In the genomic region with DNA sequence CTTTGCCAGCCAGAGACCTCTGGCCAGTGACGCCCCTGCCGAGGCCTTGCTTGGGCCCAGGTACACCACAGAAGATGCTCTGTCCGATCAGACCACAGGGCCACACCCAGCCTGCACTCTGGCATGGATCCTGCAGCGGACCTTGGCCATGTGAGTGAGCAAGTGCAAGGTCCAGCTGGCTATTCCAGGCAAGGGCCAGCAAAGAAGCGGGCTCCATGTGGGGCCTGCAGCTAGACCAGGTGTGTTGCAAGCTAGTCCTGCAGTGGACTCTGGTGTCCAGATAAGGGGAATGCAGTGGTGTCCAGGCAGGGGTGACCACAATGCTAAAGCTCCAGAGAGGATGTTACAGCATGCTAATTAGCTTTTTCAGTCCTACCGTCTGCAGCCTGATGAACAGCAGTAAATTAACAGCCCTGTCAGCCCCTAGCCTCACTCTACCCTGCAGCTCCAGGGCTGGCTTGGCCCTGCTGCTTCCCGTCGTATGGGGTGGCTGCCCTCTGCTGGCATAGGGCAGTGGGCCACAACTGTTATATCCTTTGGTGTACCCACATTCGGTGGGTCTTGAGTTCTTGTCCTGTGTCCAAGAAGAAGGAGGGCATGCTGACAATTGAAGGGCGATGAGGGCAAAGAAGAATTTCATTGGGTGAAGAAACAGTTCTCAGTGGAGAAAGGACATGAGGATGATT, we compare ENCODE assay signal across 18 cellular contexts.
DNase-seq lines count a peak whose midpoint lies in the region; TF ChIP-seq lines count a peak whose summit lies in the region.
"Had no signal": no experiment of that assay in that cellular context is flagged by ENCODE, and none has a peak within 500 bp of the region (broad histone marks: within the 10 kb centered on the region; RNA-seq: fewer than 3 reads in every experiment).

No MANE protein-coding gene starts in this region.

- DNase-seq in NCI-H748 (lab: John Stamatoyannopoulos, UW; ENCODE audit: unreplicated experiment) = peak; percentile 50
- no peak for DNase-seq in NCI-H748 treated with DMSO at 0.1 percent for 48 hours (lab: John Stamatoyannopoulos, UW)
- peak; percentile 28 for DNase-seq in SK-MEL-5 (ENCODE audit: low read depth, low spot score)
- DNase-seq in hepatocyte (ENCODE audit: low spot score) = peak; percentile 47
- DNase-seq in type B pancreatic cell (ENCODE audit: extremely low spot score, unreplicated experiment) = no peak
- no peak for DNase-seq in MM.1S
- no peak for DNase-seq in PC-9
- DNase-seq in colonic mucosa = no peak
- DNase-seq: activated CD4-positive, alpha-beta T cell treated with anti-CD3 and anti-CD28 coated beads, Interleukin-2, amount 50 U/mL, for 4 hours; activated T-cell treated with anti-CD3 and anti-CD28 coated beads, Interleukin-2, amount 50 U/mL, for 4 hours; erythroblast; NCI-H2029 treated with DMSO at 0.1 percent for 48 hours; NCI-H524 treated with DMSO at 0.1 percent for 48 hours had no signal

- H3K4me1 ChIP-seq in hepatocyte (ENCODE audit: insufficient read depth) = no peaks in the 10 kb centered on the region
- peaks cover 4% of the 10 kb centered on the region; the same call in 1 of the 2 replicates for H3K4me1 ChIP-seq in MM.1S (ENCODE audit: low read length)
- H3K4me1 ChIP-seq in PC-9 (replicated peaks; ENCODE audit: insufficient read depth) = peaks cover 11% of the 10 kb centered on the region
- H3K4me1 ChIP-seq in colonic mucosa = no peaks in the 10 kb centered on the region

- H3K36me3 ChIP-seq in hepatocyte (replicated peaks; ENCODE audit: insufficient read depth, low read depth) = no peaks in the 10 kb centered on the region
- no peaks in the 10 kb centered on the region for H3K36me3 ChIP-seq in MM.1S (replicated peaks; ENCODE audit: insufficient read depth, low read length)
- no peaks in the 10 kb centered on the region for H3K36me3 ChIP-seq in PC-9 (ENCODE audit: low read depth)
- no peaks in the 10 kb centered on the region for H3K36me3 ChIP-seq in colonic mucosa

- H3K27ac ChIP-seq in hepatocyte = no peak overlapping the region
- no peak overlapping the region for H3K27ac ChIP-seq in MM.1S (ENCODE audit: low read length)
- no peak overlapping the region for H3K27ac ChIP-seq in PC-9
- H3K27ac ChIP-seq in colonic mucosa = no peak overlapping the region

- H3K9me3 Mint-ChIP-seq in type B pancreatic cell = no peaks in the 10 kb centered on the region
- H3K9me3 Mint-ChIP-seq: brain, memory B cell, nephron had no signal

- H3K27me3 ChIP-seq in hepatocyte (no peaks in the 10 kb centered on the region), MM.1S (replicated peaks; ENCODE audit: insufficient read depth, low read length) (no peaks in the 10 kb centered on the region), PC-9 (ENCODE audit: insufficient read depth, low read depth) (no peaks in the 10 kb centered on the region), colonic mucosa (no peaks in the 10 kb centered on the region)

- H3K27me3 Mint-ChIP-seq in type B pancreatic cell = no peaks in the 10 kb centered on the region
- H3K27me3 Mint-ChIP-seq: brain; memory B cell; stimulated activated naive CD8-positive, alpha-beta T cell treated with anti-CD3 and anti-CD28 coated beads, Interleukin-15, Interleukin-2, amounts not matched to agents 100 ng/mL and 50 ng/mL, for 24 hours had no signal

- H2AFZ ChIP-seq in hepatocyte (no peak overlapping the region), MM.1S (ENCODE audit: low read length) (no peak overlapping the region), PC-9 (no peak overlapping the region)

- intact Hi-C loops in PC-9 (cut with micrococcal nuclease; ENCODE audit: unreplicated experiment) = no loop called here
- intact Hi-C loops in colonic mucosa (cut with DNase I) = no loop called here

- no peak overlapping the region for H3K9ac ChIP-seq in MM.1S (ENCODE audit: low read length)
- H3K9ac ChIP-seq in colonic mucosa (ENCODE audit: low read depth in 2 of 2, low read length in 2 of 2) = no peak overlapping the region

- BruUV-seq in PC-9 (replicated peaks; lab: Mats Ljungman, UMichigan) = no TSS peak

- CTCF ChIA-PET in PC-9 (lab: Charles Lee) = no interaction called here

- H3K9me2 ChIP-seq in hepatocyte (replicated peaks; ENCODE audit: insufficient read depth) = no peaks in the 10 kb centered on the region
- no peaks in the 10 kb centered on the region for H3K9me2 ChIP-seq in MM.1S (replicated peaks; ENCODE audit: insufficient read depth, low read length)
- H3K9me2 ChIP-seq in PC-9 (ENCODE audit: insufficient read depth) = no peaks in the 10 kb centered on the region

- H3K4me3 ChIP-seq in hepatocyte = no peak overlapping the region
- no peak overlapping the region for H3K4me3 ChIP-seq in MM.1S (ENCODE audit: low read length)
- no peak overlapping the region for H3K4me3 ChIP-seq in PC-9
- H3K4me3 ChIP-seq in colonic mucosa = no peak overlapping the region

- no peaks in the 10 kb centered on the region for H3F3A ChIP-seq in MM.1S (ENCODE audit: insufficient read depth, low read length)
- H3F3A ChIP-seq in PC-9 (ENCODE audit: insufficient read depth, low read depth) = peaks cover 5% of the 10 kb centered on the region; the same call in 1 of the 2 replicates

- H3K36me3 Mint-ChIP-seq in type B pancreatic cell = peaks cover 3% of the 10 kb centered on the region

- H3K9me3 ChIP-seq in hepatocyte (ENCODE audit: low read depth) (no peaks in the 10 kb centered on the region), MM.1S (replicated peaks; ENCODE audit: insufficient read depth, low read length) (no peaks in the 10 kb centered on the region), PC-9 (ENCODE audit: insufficient read depth, low read depth) (no peaks in the 10 kb centered on the region; the same call in 1 of the 2 replicates), colonic mucosa (no peaks in the 10 kb centered on the region)

- H3K79me2 ChIP-seq in hepatocyte (no peaks in the 10 kb centered on the region), MM.1S (ENCODE audit: low read length) (no peaks in the 10 kb centered on the region), PC-9 (ENCODE audit: low read depth) (no peaks in the 10 kb centered on the region)

- H3K4me1 Mint-ChIP-seq in type B pancreatic cell (ENCODE audit: unreplicated experiment) = no peaks in the 10 kb centered on the region
- H3K4me1 Mint-ChIP-seq: brain, nephron had no signal

- no peak overlapping the region for H3K27ac Mint-ChIP-seq in type B pancreatic cell
- H3K27ac Mint-ChIP-seq: CD14-positive monocyte; memory B cell; nephron; stimulated activated naive CD8-positive, alpha-beta T cell treated with anti-CD3 and anti-CD28 coated beads, Interleukin-15, Interleukin-2, amounts not matched to agents 100 ng/mL and 50 ng/mL, for 24 hours had no signal

- H4K20me1 ChIP-seq in hepatocyte (ENCODE audit: insufficient read depth, poor library complexity, severe bottlenecking) = no peaks in the 10 kb centered on the region
- no peaks in the 10 kb centered on the region for H4K20me1 ChIP-seq in MM.1S (ENCODE audit: insufficient read depth, low read length)
- H4K20me1 ChIP-seq in PC-9 (ENCODE audit: insufficient read depth) = no peaks in the 10 kb centered on the region

- TF ChIP-seq CTCF in hepatocyte (IDR thresholded peaks at IDR 0.05; ENCODE audit: poor library complexity) = peak; percentile 16
- TF ChIP-seq CTCF in type B pancreatic cell (conservative IDR thresholded peaks at IDR 0.05) = peak; percentile 28
- TF ChIP-seq CTCF in MM.1S (IDR thresholded peaks at IDR 0.05; ENCODE audit: low read length) = no peak
- no peak for TF ChIP-seq CTCF in PC-9 (conservative IDR thresholded peaks at IDR 0.05)
- TF ChIP-seq CTCF in colonic mucosa (IDR thresholded peaks at IDR 0.05) = no peak

- H3K4me3 Mint-ChIP-seq in type B pancreatic cell = no peak overlapping the region
- H3K4me3 Mint-ChIP-seq: activated T-cell treated with anti-CD3 and anti-CD28 coated beads, Interleukin-2, amount 50 U/mL, for 4 hours; brain; CD14-positive monocyte; memory B cell; nephron; stimulated activated naive CD8-positive, alpha-beta T cell treated with anti-CD3 and anti-CD28 coated beads, Interleukin-15, Interleukin-2, amounts not matched to agents 100 ng/mL and 50 ng/mL, for 24 hours had no signal

- POLR2A ChIA-PET in PC-9 (lab: Charles Lee; ENCODE audit: unreplicated experiment) = no interaction called here

- 90% methylated on average over 10 of the region's 10 CpGs for WGBS in hepatocyte (ENCODE audit: low lambda C conversion rate, missing lambda C conversion rate)

- H3K4me2 ChIP-seq in hepatocyte = no peak overlapping the region
- no peak overlapping the region for H3K4me2 ChIP-seq in MM.1S (ENCODE audit: low read depth, low read length)
- no peak overlapping the region for H3K4me2 ChIP-seq in PC-9

- in situ Hi-C loops in SK-MEL-5 (cut with HindIII; ENCODE audit: low pct_unique_long_range_greater_than_20kb, low sequenced_read_pairs) = no loop called here

Comparison
In these comparisons a context has a peak if more than half of its experiments do, and no peak if none do; other contexts are left out.
1. DNase-seq: peak in NCI-H748 (single experiment), SK-MEL-5 (single experiment) and hepatocyte (single experiment); none in NCI-H748 treated with DMSO at 0.1 percent for 48 hours (single experiment), type B pancreatic cell (single experiment), MM.1S (single experiment), PC-9 (0 of 2) and colonic mucosa (single experiment).
2. CTCF ChIP-seq: peak in hepatocyte (single experiment) and type B pancreatic cell (single experiment); none in MM.1S (single experiment), PC-9 (single experiment) and colonic mucosa (single experiment).